ENCODE assay signal across 1 cellular context in the genomic region with DNA sequence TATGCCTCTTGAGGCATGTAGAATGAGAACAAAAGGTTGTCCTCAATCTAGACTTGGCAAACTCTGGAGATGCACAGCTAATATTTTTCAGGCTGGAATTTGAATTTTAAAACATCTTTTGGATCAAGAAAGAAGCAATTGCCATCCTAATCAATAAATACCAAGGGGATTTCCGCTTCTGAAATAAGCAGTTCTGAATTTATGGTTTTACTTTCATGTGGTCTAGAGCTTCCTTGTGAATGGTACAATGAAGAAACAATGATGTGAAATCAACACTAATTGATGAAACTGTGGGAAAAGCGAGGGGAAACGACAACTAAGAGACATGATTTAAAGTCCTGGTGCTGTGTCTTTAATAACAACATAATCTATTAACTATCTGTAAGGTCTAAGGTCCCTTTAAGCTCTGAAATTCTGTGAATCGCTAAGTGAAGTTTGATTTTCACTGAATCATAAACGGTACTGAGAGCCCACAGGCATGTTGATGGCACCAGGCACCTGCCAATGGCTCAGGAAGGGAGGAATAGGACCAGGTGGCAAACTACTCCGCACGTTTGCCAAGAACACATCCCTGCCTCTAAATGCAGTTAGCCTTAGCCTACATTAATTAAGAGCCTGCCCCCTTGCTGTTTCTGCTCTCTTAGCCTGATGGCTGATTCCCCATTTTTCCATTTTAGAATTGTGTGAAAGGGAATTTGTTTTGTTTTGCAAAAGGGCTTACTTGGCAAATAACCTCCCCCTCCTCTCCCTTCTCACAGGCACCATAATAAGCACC.
TF ChIP-seq lines count a peak whose summit lies in the region.

No MANE protein-coding gene starts in this region.

TF ChIP-seq in GM23338, 12 proteins besides CTCF, POLR2A, EP300 and RAD21 (continued from another document):
- TF ChIP-seq, protein P1, sequence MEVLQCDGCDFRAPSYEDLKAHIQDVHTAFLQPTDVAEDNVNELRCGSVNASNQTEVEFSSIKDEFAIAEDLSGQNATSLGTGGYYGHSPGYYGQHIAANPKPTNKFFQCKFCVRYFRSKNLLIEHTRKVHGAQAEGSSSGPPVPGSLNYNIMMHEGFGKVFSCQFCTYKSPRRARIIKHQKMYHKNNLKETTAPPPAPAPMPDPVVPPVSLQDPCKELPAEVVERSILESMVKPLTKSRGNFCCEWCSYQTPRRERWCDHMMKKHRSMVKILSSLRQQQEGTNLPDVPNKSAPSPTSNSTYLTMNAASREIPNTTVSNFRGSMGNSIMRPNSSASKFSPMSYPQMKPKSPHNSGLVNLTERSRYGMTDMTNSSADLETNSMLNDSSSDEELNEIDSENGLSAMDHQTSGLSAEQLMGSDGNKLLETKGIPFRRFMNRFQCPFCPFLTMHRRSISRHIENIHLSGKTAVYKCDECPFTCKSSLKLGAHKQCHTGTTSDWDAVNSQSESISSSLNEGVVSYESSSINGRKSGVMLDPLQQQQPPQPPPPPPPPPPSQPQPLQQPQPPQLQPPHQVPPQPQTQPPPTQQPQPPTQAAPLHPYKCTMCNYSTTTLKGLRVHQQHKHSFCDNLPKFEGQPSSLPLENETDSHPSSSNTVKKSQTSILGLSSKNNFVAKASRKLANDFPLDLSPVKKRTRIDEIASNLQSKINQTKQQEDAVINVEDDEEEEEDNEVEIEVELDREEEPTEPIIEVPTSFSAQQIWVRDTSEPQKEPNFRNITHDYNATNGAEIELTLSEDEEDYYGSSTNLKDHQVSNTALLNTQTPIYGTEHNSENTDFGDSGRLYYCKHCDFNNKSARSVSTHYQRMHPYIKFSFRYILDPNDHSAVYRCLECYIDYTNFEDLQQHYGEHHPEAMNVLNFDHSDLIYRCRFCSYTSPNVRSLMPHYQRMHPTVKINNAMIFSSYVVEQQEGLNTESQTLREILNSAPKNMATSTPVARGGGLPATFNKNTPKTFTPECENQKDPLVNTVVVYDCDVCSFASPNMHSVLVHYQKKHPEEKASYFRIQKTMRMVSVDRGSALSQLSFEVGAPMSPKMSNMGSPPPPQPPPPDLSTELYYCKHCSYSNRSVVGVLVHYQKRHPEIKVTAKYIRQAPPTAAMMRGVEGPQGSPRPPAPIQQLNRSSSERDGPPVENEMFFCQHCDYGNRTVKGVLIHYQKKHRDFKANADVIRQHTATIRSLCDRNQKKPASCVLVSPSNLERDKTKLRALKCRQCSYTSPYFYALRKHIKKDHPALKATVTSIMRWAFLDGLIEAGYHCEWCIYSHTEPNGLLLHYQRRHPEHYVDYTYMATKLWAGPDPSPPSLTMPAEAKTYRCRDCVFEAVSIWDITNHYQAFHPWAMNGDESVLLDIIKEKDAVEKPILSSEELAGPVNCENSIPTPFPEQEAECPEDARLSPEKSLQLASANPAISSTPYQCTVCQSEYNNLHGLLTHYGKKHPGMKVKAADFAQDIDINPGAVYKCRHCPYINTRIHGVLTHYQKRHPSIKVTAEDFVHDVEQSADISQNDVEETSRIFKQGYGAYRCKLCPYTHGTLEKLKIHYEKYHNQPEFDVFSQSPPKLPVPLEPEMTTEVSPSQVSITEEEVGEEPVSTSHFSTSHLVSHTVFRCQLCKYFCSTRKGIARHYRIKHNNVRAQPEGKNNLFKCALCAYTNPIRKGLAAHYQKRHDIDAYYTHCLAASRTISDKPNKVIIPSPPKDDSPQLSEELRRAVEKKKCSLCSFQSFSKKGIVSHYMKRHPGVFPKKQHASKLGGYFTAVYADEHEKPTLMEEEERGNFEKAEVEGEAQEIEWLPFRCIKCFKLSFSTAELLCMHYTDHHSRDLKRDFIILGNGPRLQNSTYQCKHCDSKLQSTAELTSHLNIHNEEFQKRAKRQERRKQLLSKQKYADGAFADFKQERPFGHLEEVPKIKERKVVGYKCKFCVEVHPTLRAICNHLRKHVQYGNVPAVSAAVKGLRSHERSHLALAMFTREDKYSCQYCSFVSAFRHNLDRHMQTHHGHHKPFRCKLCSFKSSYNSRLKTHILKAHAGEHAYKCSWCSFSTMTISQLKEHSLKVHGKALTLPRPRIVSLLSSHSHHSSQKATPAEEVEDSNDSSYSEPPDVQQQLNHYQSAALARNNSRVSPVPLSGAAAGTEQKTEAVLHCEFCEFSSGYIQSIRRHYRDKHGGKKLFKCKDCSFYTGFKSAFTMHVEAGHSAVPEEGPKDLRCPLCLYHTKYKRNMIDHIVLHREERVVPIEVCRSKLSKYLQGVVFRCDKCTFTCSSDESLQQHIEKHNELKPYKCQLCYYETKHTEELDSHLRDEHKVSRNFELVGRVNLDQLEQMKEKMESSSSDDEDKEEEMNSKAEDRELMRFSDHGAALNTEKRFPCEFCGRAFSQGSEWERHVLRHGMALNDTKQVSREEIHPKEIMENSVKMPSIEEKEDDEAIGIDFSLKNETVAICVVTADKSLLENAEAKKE (CRISPR knock-in tag; IDR thresholded peaks at IDR 0.05): no peak
- TF ChIP-seq ZNF114 (CRISPR knock-in tag; IDR thresholded peaks at IDR 0.05) (no peak), EZH2phosphoT487 (IDR thresholded peaks at IDR 0.05; ENCODE audit: unreplicated experiment) (no peak), NANOG (IDR thresholded peaks at IDR 0.05; ENCODE audit: borderline replicate concordance) (no peak), JUNB (IDR thresholded peaks at IDR 0.05; ENCODE audit: unreplicated experiment) (no peak), ZNF331 (CRISPR knock-in tag; IDR thresholded peaks at IDR 0.05; ENCODE audit: low read depth) (no peak), STAT1 (IDR thresholded peaks at IDR 0.05; ENCODE audit: unreplicated experiment) (no peak), EZH2 (IDR thresholded peaks at IDR 0.05; ENCODE audit: low read depth, unreplicated experiment) (no peak), POLR2AphosphoS5 (IDR thresholded peaks at IDR 0.05; ENCODE audit: low read depth) (no peak)
- TF ChIP-seq, protein P2, sequence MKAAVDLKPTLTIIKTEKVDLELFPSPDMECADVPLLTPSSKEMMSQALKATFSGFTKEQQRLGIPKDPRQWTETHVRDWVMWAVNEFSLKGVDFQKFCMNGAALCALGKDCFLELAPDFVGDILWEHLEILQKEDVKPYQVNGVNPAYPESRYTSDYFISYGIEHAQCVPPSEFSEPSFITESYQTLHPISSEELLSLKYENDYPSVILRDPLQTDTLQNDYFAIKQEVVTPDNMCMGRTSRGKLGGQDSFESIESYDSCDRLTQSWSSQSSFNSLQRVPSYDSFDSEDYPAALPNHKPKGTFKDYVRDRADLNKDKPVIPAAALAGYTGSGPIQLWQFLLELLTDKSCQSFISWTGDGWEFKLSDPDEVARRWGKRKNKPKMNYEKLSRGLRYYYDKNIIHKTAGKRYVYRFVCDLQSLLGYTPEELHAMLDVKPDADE (IDR thresholded peaks at IDR 0.05): no peak
- TF ChIP-seq, protein P3, sequence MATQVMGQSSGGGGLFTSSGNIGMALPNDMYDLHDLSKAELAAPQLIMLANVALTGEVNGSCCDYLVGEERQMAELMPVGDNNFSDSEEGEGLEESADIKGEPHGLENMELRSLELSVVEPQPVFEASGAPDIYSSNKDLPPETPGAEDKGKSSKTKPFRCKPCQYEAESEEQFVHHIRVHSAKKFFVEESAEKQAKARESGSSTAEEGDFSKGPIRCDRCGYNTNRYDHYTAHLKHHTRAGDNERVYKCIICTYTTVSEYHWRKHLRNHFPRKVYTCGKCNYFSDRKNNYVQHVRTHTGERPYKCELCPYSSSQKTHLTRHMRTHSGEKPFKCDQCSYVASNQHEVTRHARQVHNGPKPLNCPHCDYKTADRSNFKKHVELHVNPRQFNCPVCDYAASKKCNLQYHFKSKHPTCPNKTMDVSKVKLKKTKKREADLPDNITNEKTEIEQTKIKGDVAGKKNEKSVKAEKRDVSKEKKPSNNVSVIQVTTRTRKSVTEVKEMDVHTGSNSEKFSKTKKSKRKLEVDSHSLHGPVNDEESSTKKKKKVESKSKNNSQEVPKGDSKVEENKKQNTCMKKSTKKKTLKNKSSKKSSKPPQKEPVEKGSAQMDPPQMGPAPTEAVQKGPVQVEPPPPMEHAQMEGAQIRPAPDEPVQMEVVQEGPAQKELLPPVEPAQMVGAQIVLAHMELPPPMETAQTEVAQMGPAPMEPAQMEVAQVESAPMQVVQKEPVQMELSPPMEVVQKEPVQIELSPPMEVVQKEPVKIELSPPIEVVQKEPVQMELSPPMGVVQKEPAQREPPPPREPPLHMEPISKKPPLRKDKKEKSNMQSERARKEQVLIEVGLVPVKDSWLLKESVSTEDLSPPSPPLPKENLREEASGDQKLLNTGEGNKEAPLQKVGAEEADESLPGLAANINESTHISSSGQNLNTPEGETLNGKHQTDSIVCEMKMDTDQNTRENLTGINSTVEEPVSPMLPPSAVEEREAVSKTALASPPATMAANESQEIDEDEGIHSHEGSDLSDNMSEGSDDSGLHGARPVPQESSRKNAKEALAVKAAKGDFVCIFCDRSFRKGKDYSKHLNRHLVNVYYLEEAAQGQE (IDR thresholded peaks at IDR 0.05; ENCODE audit: unreplicated experiment): no peak
